In genomic region chr3:9769426-9770275, GRCh38 we compare ENCODE assay signal across 8 cellular contexts. TPM values are rescaled to one million over a fixed set of nuclear protein-coding genes. Genes with fewer than 3 reads are reported as not detected.
A peak's percentile ranks its signal among the peaks of the same experiment; 100 is the strongest.
DNase-seq lines count a peak whose midpoint lies in the region; ATAC-seq, FAIRE-seq and TF ChIP-seq lines count a peak whose summit lies in the region.

TSS of gene CAMK1 (minus strand) at chr3:9769947. CDS start at chr3:9767749, 2,198 bp downstream.

- H3K27ac Mint-ChIP-seq in T-helper 2 cell treated with Interferon-gamma antibody and Interleukin-4, amounts not matched to agents 5 μg/mL and 100 μg/mL, for 36 hours: peak within 1 kb of the TSS; percentile 85

- TF ChIP-seq RAD21 in GM12878 (IDR thresholded peaks at IDR 0.05; ENCODE audit: insufficient read depth, low read depth, low read length): no peak

- H3K27me3 ChIP-seq in GM12878 (replicated peaks in 1 of 2; ENCODE audit: control insufficient read depth in 2 of 2, insufficient read depth in 2 of 2, low read length in 1 of 2) (peaks cover 0 to 2% of the 10 kb centered on the region in 2 experiments; a peak in 3 of 4 replicates), hepatocyte (no peaks in the 10 kb centered on the region)

- H3K4me1 Mint-ChIP-seq in T-helper 2 cell treated with Interferon-gamma antibody and Interleukin-4, amounts not matched to agents 5 μg/mL and 100 μg/mL, for 36 hours (ENCODE audit: low read depth): peaks cover 22% of the 10 kb centered on the region

- H3K27ac ChIP-seq in GM12878 (ENCODE audit: control insufficient read depth, insufficient read depth) (no peak within 1 kb of the TSS), hepatocyte (peak within 1 kb of the TSS; percentile 45)

- ATAC-seq in GM12878: peak; percentile 89

- H2AFZ ChIP-seq in GM12878 (ENCODE audit: control insufficient read depth, low read depth, low read length): peak within 1 kb of the TSS; percentile 72
- peak within 1 kb of the TSS; percentile 56 for H2AFZ ChIP-seq in hepatocyte

- no peaks in the 10 kb centered on the region for H3K9me2 ChIP-seq in hepatocyte (replicated peaks; ENCODE audit: insufficient read depth)

- peaks cover 20% of the 10 kb centered on the region for H3K36me3 Mint-ChIP-seq in T-helper 2 cell treated with Interferon-gamma antibody and Interleukin-4, amounts not matched to agents 5 μg/mL and 100 μg/mL, for 36 hours (ENCODE audit: low read depth)

- WGBS in GM12878 (ENCODE audit: insufficient coverage, insufficient replicate concordance, low lambda C conversion rate, missing lambda C conversion rate): 6% methylated on average over 49 of the region's 49 CpGs
- WGBS in hepatocyte (ENCODE audit: low lambda C conversion rate, missing lambda C conversion rate): 15% methylated on average over 43 of the region's 49 CpGs

- SMC1A ChIA-PET in GM12878 (lab: Charles Lee; ENCODE audit: uncharacterized antibody, unreplicated experiment): interaction anchor here (0.9 to 1.0 kb wide), 2 partner anchors 16 to 23 kb away, joined by 3 read pairs; partner anchors contain the start of genes ARPC4 and TADA3

- H3K4me3 ChIP-seq in GM12878: peak within 1 kb of the TSS; percentile 1; the same call in 1 of the 2 replicates
- peak within 1 kb of the TSS; percentile 62 for H3K4me3 ChIP-seq in hepatocyte

- H3K36me3 ChIP-seq in GM12878 (ENCODE audit: control insufficient read depth in 2 of 2, insufficient read depth in 2 of 2, low read length in 1 of 2): no peaks in the 10 kb centered on the region
- H3K36me3 ChIP-seq in hepatocyte (replicated peaks; ENCODE audit: insufficient read depth, low read depth): no peaks in the 10 kb centered on the region

- DNase-seq in NOMO-1 (lab: John Stamatoyannopoulos, UW; ENCODE audit: unreplicated experiment in 2 of 2): peak; percentile 66 to 70
- no peak for DNase-seq in NOMO-1 treated with dmso at 0.1 percent for 144 hours (lab: John Stamatoyannopoulos, UW; ENCODE audit: unreplicated experiment)
- peak; percentile 58 for DNase-seq in HT1080 (ENCODE audit: low read depth)
- DNase-seq in T-helper 2 cell treated with Interferon-gamma antibody and Interleukin-4, amounts not matched to agents 5 μg/mL and 100 μg/mL, for 36 hours (ENCODE audit: low spot score): peak; percentile 79
- no peak for DNase-seq in GM12878 (ENCODE audit: low read depth, low spot score)
- peak; percentile 91 for DNase-seq in hepatocyte (ENCODE audit: low spot score)
- DNase-seq in pulmonary artery endothelial cell (ENCODE audit: low read depth, low spot score): no peak
- DNase-seq in AML-193 (lab: John Stamatoyannopoulos, UW): no peak

- in situ Hi-C loops in GM12878 (cut with MboI): no loop called here

- no peaks in the 10 kb centered on the region; the same call in 1 of the 2 replicates for H3K4me1 ChIP-seq in GM12878 (ENCODE audit: control insufficient read depth, insufficient read depth, low read length)
- H3K4me1 ChIP-seq in hepatocyte (ENCODE audit: insufficient read depth): peaks cover 19% of the 10 kb centered on the region

- H3K4me2 ChIP-seq in GM12878 (ENCODE audit: control insufficient read depth, insufficient read depth) (peak within 1 kb of the TSS; percentile 68), hepatocyte (peak within 1 kb of the TSS; percentile 88)

- peak within 1 kb of the TSS; percentile 83 for H3K4me3 Mint-ChIP-seq in T-helper 2 cell treated with Interferon-gamma antibody and Interleukin-4, amounts not matched to agents 5 μg/mL and 100 μg/mL, for 36 hours

- POLR2A ChIA-PET in GM12878 (lab: Charles Lee): interaction anchor here (1.1 kb wide), 1 partner anchor 14 kb away, joined by 5 read pairs; no protein-coding TSS in a partner anchor

- H3K27me3 Mint-ChIP-seq in T-helper 2 cell treated with Interferon-gamma antibody and Interleukin-4, amounts not matched to agents 5 μg/mL and 100 μg/mL, for 36 hours (ENCODE audit: low read depth): no peaks in the 10 kb centered on the region

- no peak for FAIRE-seq in GM12878 (lab: Jason Lieb, UNC)

- RAD21 ChIA-PET in GM12878 (lab: Charles Lee; ENCODE audit: unreplicated experiment): interaction anchor here (1.0 to 1.2 kb wide), 2 partner anchors 11 to 30 kb away, joined by 3 read pairs; no protein-coding TSS in a partner anchor

- intact Hi-C loops in GM12878 (cut with micrococcal nuclease; ENCODE audit: unreplicated experiment): no loop called here

- H3K9me3 ChIP-seq in GM12878 (replicated peaks; ENCODE audit: control insufficient read depth, insufficient read depth, low read length) (no peaks in the 10 kb centered on the region), hepatocyte (ENCODE audit: low read depth) (no peaks in the 10 kb centered on the region)

- H3K9me3 Mint-ChIP-seq in T-helper 2 cell treated with Interferon-gamma antibody and Interleukin-4, amounts not matched to agents 5 μg/mL and 100 μg/mL, for 36 hours: no peaks in the 10 kb centered on the region

- CTCF ChIA-PET in GM12878 (lab: Yijun Ruan, JAX): no interaction called here

- peak within 1 kb of the TSS; percentile 8; the same call in 1 of the 2 replicates for H3K9ac ChIP-seq in GM12878 (ENCODE audit: control insufficient read depth, insufficient read depth, low read length)

- no peaks in the 10 kb centered on the region for H3K79me2 ChIP-seq in GM12878 (ENCODE audit: control insufficient read depth, insufficient read depth, low read length)
- H3K79me2 ChIP-seq in hepatocyte: no peaks in the 10 kb centered on the region

- TF ChIP-seq EP300 in GM12878 (IDR thresholded peaks at IDR 0.05; ENCODE audit: borderline replicate concordance in 1 of 2, control insufficient read depth in 1 of 2, low read depth in 2 of 2, low read length in 2 of 2): no peak

- H4K20me1 ChIP-seq in GM12878 (ENCODE audit: control insufficient read depth, insufficient read depth) (no peaks in the 10 kb centered on the region), hepatocyte (ENCODE audit: insufficient read depth, poor library complexity, severe bottlenecking) (no peaks in the 10 kb centered on the region)

- 0 out of 2 replicates have a peak, but pooled peaks have one; percentile 38 for TF ChIP-seq POLR2A in GM12878 (IDR thresholded peaks at IDR 0.05; ENCODE audit: low read depth, low read length)

- TF ChIP-seq CTCF in GM12878 (IDR thresholded peaks at IDR 0.05 in 2 of 3, conservative IDR thresholded peaks at IDR 0.05 in 1 of 3; ENCODE audit: control insufficient read depth in 2 of 3, extremely low read depth in 1 of 3, insufficient read depth in 1 of 3, low read depth in 3 of 3, low read length in 3 of 3) (no peak), hepatocyte (IDR thresholded peaks at IDR 0.05; ENCODE audit: poor library complexity) (no peak)

- BruUV-seq in GM12878 (replicated peaks; lab: Mats Ljungman, UMichigan): no TSS peak

TF ChIP-seq in GM12878, 131 proteins besides CTCF, POLR2A, EP300 and RAD21 (continues in another document):
- TF ChIP-seq DPF2 (IDR thresholded peaks at IDR 0.05) (0 out of 2 replicates have a peak, but pooled peaks have one; percentile 28), NFIC (IDR thresholded peaks at IDR 0.05; ENCODE audit: low read depth, low read length) (no peak), ASH2L (IDR thresholded peaks at IDR 0.05; ENCODE audit: borderline replicate concordance, low read depth) (no peak), PKNOX1 (IDR thresholded peaks at IDR 0.05) (no peak), RB1 (IDR thresholded peaks at IDR 0.05; ENCODE audit: borderline replicate concordance) (0 out of 2 replicates have a peak, but pooled peaks have one; percentile 41), ZNF622 (IDR thresholded peaks at IDR 0.05) (no peak)

RNA-seq across cellular contexts. Expression of gene CAMK1, which starts in this region (rescaled TPM):
- 36.9 and 44.1 TPM in 2 replicates for total RNA-seq in HT1080 (2014; rRNA removed; shearing (Covaris generic))
- 24.3 and 27.4 TPM in 2 replicates for polyA plus RNA-seq in HT1080 (2015; cell fraction: cytosol; rRNA removed)
- polyA plus RNA-seq in HT1080 (2015; cell fraction: nucleus; rRNA removed): 15.5 and 15.8 TPM in 2 replicates
- not detected in 2 replicates for total RNA-seq in GM12878 (2013; cell fraction: nucleolus; rRNA removed)
- total RNA-seq in GM12878 (2014; rRNA removed) (0.44 and 0.73 TPM in 2 replicates), GM12878 (2014; rRNA removed; fragmentation: Illumina TruSeq; extraction: Trizol) (0.31 and 0.32 TPM in 2 replicates), GM12878 (2021) (0.61 and 0.64 TPM in 2 replicates), hepatocyte (9.7 and 11.8 TPM in 2 replicates), pulmonary artery endothelial cell (46.7 and 50.6 TPM in 2 replicates)
- polyA plus RNA-seq in GM12878 (2011; ENCODE audit: low read depth): 0.79 TPM
- polyA plus RNA-seq in GM12878 (2011; rRNA removed) (0.16 and 0.24 TPM in 2 replicates), GM12878 (2014; fragmentation: Illumina TruSeq; extraction: Trizol) (0.28 TPM in 1 of 2 replicates, not detected in the other), GM12878 (2014; fragmentation: Nextera tagmentation; extraction: Ambion mirVana) (not detected), GM12878 (2014; rRNA removed) (0.18 and 0.37 TPM in 2 replicates), GM12878 (2016; fragmentation: Nextera tagmentation; extraction: Ambion mirVana) (1 to 10 TPM; 1.5 to 2.1 TPM), hepatocyte (12.4 and 16.1 TPM in 2 replicates)
- 0.48 and 0.67 TPM in 2 replicates for polyA plus RNA-seq in GM12878 (2011; cell fraction: cytosol; rRNA removed)
- 0.43 and 0.47 TPM in 2 replicates for polyA plus RNA-seq in GM12878 (2011; cell fraction: nucleus; rRNA removed)
- polyA plus RNA-seq in GM12878 (2012): 1.0 and 1.6 TPM in 2 replicates
- 0.37 and 0.67 TPM in 2 replicates for polyA minus RNA-seq in GM12878 (2011; rRNA and poly(A)+ RNA removed)
- not detected in 2 replicates for polyA minus RNA-seq in GM12878 (2011; cell fraction: cytosol; rRNA and poly(A)+ RNA removed)
- polyA minus RNA-seq in GM12878 (2011; cell fraction: nucleus; rRNA and poly(A)+ RNA removed): 0.12 TPM in 1 of 2 replicates, not detected in the other

Comparison
In these comparisons a context has a peak if more than half of its experiments do, and no peak if none do; other contexts are left out.
1. DNase-seq: peak in NOMO-1 (2 of 2), HT1080 (single experiment), T-helper 2 cell treated with Interferon-gamma antibody and Interleukin-4, amounts not matched to agents 5 μg/mL and 100 μg/mL, for 36 hours (single experiment) and hepatocyte (single experiment); none in NOMO-1 treated with dmso at 0.1 percent for 144 hours (single experiment), GM12878 (single experiment), pulmonary artery endothelial cell (single experiment) and AML-193 (0 of 2).